ENCODE assay signal across 24 cellular contexts in the genomic region with DNA sequence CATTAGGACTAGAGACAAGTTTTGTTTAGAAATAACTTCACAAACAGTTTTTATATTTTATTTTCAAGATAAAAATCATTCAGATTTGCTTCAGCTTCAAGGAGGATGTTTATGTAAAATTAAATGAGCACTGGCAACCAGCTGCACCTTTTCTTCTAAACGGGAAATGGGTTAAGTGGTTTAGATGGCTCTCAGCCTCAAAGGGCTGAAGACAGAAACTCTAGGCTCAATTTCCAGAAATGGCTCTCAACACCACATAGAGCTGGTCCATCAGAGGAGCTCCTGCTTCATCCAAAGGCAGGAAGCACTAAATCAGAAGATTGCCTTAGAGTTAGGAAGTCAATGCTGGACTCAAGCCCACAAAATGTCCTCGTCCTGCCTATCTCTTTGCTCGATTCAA.
DNase-seq lines count a peak whose midpoint lies in the region; ATAC-seq and TF ChIP-seq lines count a peak whose summit lies in the region.
"Had no signal": no experiment of that assay in that cellular context is flagged by ENCODE, and none has a peak within 500 bp of the region (broad histone marks: within the 10 kb centered on the region; RNA-seq: fewer than 3 reads in every experiment).

No MANE protein-coding gene starts in this region.

- CTCF ChIA-PET in activated naive CD4-positive, alpha-beta T cell treated with anti-CD3 and anti-CD28 coated beads for 36 hours (lab: Charles Lee) = interaction anchor here (0.8 to 1.7 kb wide), 4 partner anchors 11 to 117 kb away, joined by 3 to 4 read pairs (median 3); a partner anchor contains a TSS
- CTCF ChIA-PET in activated CD8-positive, alpha-beta T cell treated with anti-CD3 and anti-CD28 coated beads, Interleukin-2, amount 10 ng/mL, durations not matched to agents 7 days and 5 days (lab: Charles Lee) = interaction anchor here (0.6 to 1.1 kb wide), 3 partner anchors 11 to 77 kb away, joined by 3 read pairs; no protein-coding TSS in a partner anchor

- H3K9ac ChIP-seq in DND-41 (ENCODE audit: low read depth, low read length) = peak overlapping the region; percentile 35

- peak overlapping the region; percentile 72 for H3K27ac Mint-ChIP-seq in activated naive CD4-positive, alpha-beta T cell treated with anti-CD3 and anti-CD28 coated beads for 36 hours
- H3K27ac Mint-ChIP-seq in activated CD8-positive, alpha-beta T cell treated with anti-CD3 and anti-CD28 coated beads, Interleukin-2, amount 10 ng/mL, durations not matched to agents 7 days and 5 days = peak overlapping the region; percentile 48
- H3K27ac Mint-ChIP-seq: B cell, CD14-positive monocyte, GM23338 had no signal

- peaks cover 25% of the 10 kb centered on the region for H3K4me1 Mint-ChIP-seq in activated naive CD4-positive, alpha-beta T cell treated with anti-CD3 and anti-CD28 coated beads for 36 hours (ENCODE audit: low read depth)
- peaks cover 29% of the 10 kb centered on the region for H3K4me1 Mint-ChIP-seq in activated CD8-positive, alpha-beta T cell treated with anti-CD3 and anti-CD28 coated beads, Interleukin-2, amount 10 ng/mL, durations not matched to agents 7 days and 5 days (ENCODE audit: low read depth)
- H3K4me1 Mint-ChIP-seq: B cell, CD14-positive monocyte, GM23338 had no signal

- peaks cover 56% of the 10 kb centered on the region for H3K4me1 ChIP-seq in DND-41 (ENCODE audit: insufficient read depth, low read length)
- H3K4me1 ChIP-seq: A549, Caco-2, HAP-1, SJCRH30 had no signal

- H3K36me3 Mint-ChIP-seq in activated naive CD4-positive, alpha-beta T cell treated with anti-CD3 and anti-CD28 coated beads for 36 hours (ENCODE audit: low read depth) = peaks cover 3% of the 10 kb centered on the region
- H3K36me3 Mint-ChIP-seq in activated CD8-positive, alpha-beta T cell treated with anti-CD3 and anti-CD28 coated beads, Interleukin-2, amount 10 ng/mL, durations not matched to agents 7 days and 5 days (ENCODE audit: low read depth) = peaks cover 15% of the 10 kb centered on the region
- H3K36me3 Mint-ChIP-seq: CD14-positive monocyte had no signal

- H3K9me3 Mint-ChIP-seq in activated naive CD4-positive, alpha-beta T cell treated with anti-CD3 and anti-CD28 coated beads for 36 hours = peaks cover 3% of the 10 kb centered on the region
- H3K9me3 Mint-ChIP-seq in activated CD8-positive, alpha-beta T cell treated with anti-CD3 and anti-CD28 coated beads, Interleukin-2, amount 10 ng/mL, durations not matched to agents 7 days and 5 days (ENCODE audit: insufficient read depth) = peaks cover 29% of the 10 kb centered on the region

- H3K4me2 ChIP-seq in DND-41 (ENCODE audit: insufficient read depth, low read length) = peak overlapping the region; percentile 50; the same call in 1 of the 2 replicates
- H3K4me2 ChIP-seq: A549, GM23338 had no signal

- ATAC-seq in DND-41 (ENCODE audit: insufficient read depth, low read depth) = peak; percentile 87
- peak; percentile 47 for ATAC-seq in activated CD8-positive, alpha-beta T cell treated with anti-CD3 and anti-CD28 coated beads, Interleukin-2, amount 10 ng/mL, durations not matched to agents 7 days and 5 days
- no peak for ATAC-seq in GM21717 (IDR thresholded peaks at IDR 0.05; ENCODE audit: unreplicated experiment)
- no peak for ATAC-seq in GM18502 (IDR thresholded peaks at IDR 0.05; ENCODE audit: poor library complexity, unreplicated experiment)
- no peak for ATAC-seq in HG02610 (IDR thresholded peaks at IDR 0.05; ENCODE audit: unreplicated experiment)
- ATAC-seq: A549, GM12878, GM23338 had no signal

- POLR2A ChIA-PET in activated CD8-positive, alpha-beta T cell treated with anti-CD3 and anti-CD28 coated beads, Interleukin-2, amount 10 ng/mL, durations not matched to agents 7 days and 5 days (lab: Charles Lee) = interaction anchor here (2.1 to 2.8 kb wide), 2 partner anchors 11 to 74 kb away, joined by 9 to 18 read pairs; a partner anchor contains a TSS

- H4K20me1 ChIP-seq in DND-41 (ENCODE audit: insufficient read depth, low read length) = no peaks in the 10 kb centered on the region

- no peaks in the 10 kb centered on the region for H3K9me3 ChIP-seq in DND-41 (ENCODE audit: insufficient read depth, low read length, severe bottlenecking)
- H3K9me3 ChIP-seq: A549, Caco-2, HAP-1, SJCRH30 had no signal

- DNase-seq in activated naive CD4-positive, alpha-beta T cell treated with anti-CD3 and anti-CD28 coated beads for 36 hours = no peak
- no peak for DNase-seq in activated naive CD4-positive, alpha-beta T cell treated with Interleukin-2 at 50 U/mL for 16 hours
- DNase-seq in DND-41 = peak; percentile 67
- DNase-seq in activated CD8-positive, alpha-beta T cell treated with anti-CD3 and anti-CD28 coated beads, Interleukin-2, amount 10 ng/mL, durations not matched to agents 7 days and 5 days = peak; percentile 38
- DNase-seq: Caco-2, DMS 273 treated with DMSO at 0.1 percent for 48 hours, DMS79 treated with DMSO at 0.1 percent for 48 hours, KG1, NCI-H1105 treated with DMSO at 0.1 percent for 48 hours, NCI-H2081 treated with DMSO at 0.1 percent for 48 hours, NCI-H2171 treated with DMSO at 0.1 percent for 48 hours, NCI-H526, OCI-M1, SJCRH30 had no signal

- peak overlapping the region; percentile 75 for H3K27ac ChIP-seq in DND-41 (ENCODE audit: low read length)
- H3K27ac ChIP-seq: A549, HL-60, SJCRH30 had no signal

- no peaks in the 10 kb centered on the region for H3K27me3 ChIP-seq in DND-41 (ENCODE audit: insufficient read depth, low read length, poor library complexity)
- H3K27me3 ChIP-seq: SJCRH30 had no signal

- H3K4me3 Mint-ChIP-seq in activated naive CD4-positive, alpha-beta T cell treated with anti-CD3 and anti-CD28 coated beads for 36 hours = no peak overlapping the region
- H3K4me3 Mint-ChIP-seq in activated CD8-positive, alpha-beta T cell treated with anti-CD3 and anti-CD28 coated beads, Interleukin-2, amount 10 ng/mL, durations not matched to agents 7 days and 5 days = peak overlapping the region; percentile 0
- H3K4me3 Mint-ChIP-seq: B cell, CD14-positive monocyte, GM23338 had no signal

- peak; percentile 11 for TF ChIP-seq CTCF in DND-41 (IDR thresholded peaks at IDR 0.05; ENCODE audit: borderline replicate concordance, extremely low read depth, low read length, poor library complexity, severe bottlenecking)

- peak overlapping the region in 1 of 2 experiments; percentile 6; a peak in 1 of 4 replicates for H3K4me3 ChIP-seq in DND-41 (ENCODE audit: low read depth in 1 of 2, low read length in 2 of 2)
- H3K4me3 ChIP-seq: A549, GM12878, GM23338, HAP-1, SJCRH30 had no signal

- peaks cover 90% of the 10 kb centered on the region for H3K79me2 ChIP-seq in DND-41 (ENCODE audit: insufficient read depth, low read length)

- intact Hi-C loops in activated naive CD4-positive, alpha-beta T cell treated with anti-CD3 and anti-CD28 coated beads for 36 hours (cut with micrococcal nuclease) = loop anchor here (5.0 kb wide), 1 partner anchor 73 kb away; a partner anchor contains a TSS

- H3K36me3 ChIP-seq in DND-41 (ENCODE audit: insufficient read depth, low read length) = peaks cover 63% of the 10 kb centered on the region
- H3K36me3 ChIP-seq: HAP-1, SJCRH30 had no signal

- no peak overlapping the region for H2AFZ ChIP-seq in DND-41 (ENCODE audit: low read depth, low read length)
- H2AFZ ChIP-seq: GM23338 had no signal

- H3K27me3 Mint-ChIP-seq in activated naive CD4-positive, alpha-beta T cell treated with anti-CD3 and anti-CD28 coated beads for 36 hours (ENCODE audit: low read depth) = no peaks in the 10 kb centered on the region
- no peaks in the 10 kb centered on the region for H3K27me3 Mint-ChIP-seq in activated CD8-positive, alpha-beta T cell treated with anti-CD3 and anti-CD28 coated beads, Interleukin-2, amount 10 ng/mL, durations not matched to agents 7 days and 5 days (ENCODE audit: low read depth)

Comparison
In these comparisons a context has a peak if more than half of its experiments do, and no peak if none do; other contexts are left out.
1. DNase-seq: peak in DND-41 (single experiment) and activated CD8-positive, alpha-beta T cell treated with anti-CD3 and anti-CD28 coated beads, Interleukin-2, amount 10 ng/mL, durations not matched to agents 7 days and 5 days (single experiment); none in activated naive CD4-positive, alpha-beta T cell treated with anti-CD3 and anti-CD28 coated beads for 36 hours (single experiment) and activated naive CD4-positive, alpha-beta T cell treated with Interleukin-2 at 50 U/mL for 16 hours (single experiment).
2. ATAC-seq: peak in DND-41 (single experiment) and activated CD8-positive, alpha-beta T cell treated with anti-CD3 and anti-CD28 coated beads, Interleukin-2, amount 10 ng/mL, durations not matched to agents 7 days and 5 days (single experiment); none in GM21717 (single experiment), GM18502 (single experiment) and HG02610 (single experiment).